ENCODE assay signal across 8 cellular contexts in genomic region chr16:89037261-89038152, GRCh38. TPM values are rescaled to one million over a fixed set of nuclear protein-coding genes. Genes with fewer than 3 reads are reported as not detected.
A peak's percentile ranks its signal among the peaks of the same experiment; 100 is the strongest.
DNase-seq lines count a peak whose midpoint lies in the region; ATAC-seq and TF ChIP-seq lines count a peak whose summit lies in the region.

No MANE protein-coding gene starts in this region.

- intact Hi-C loops in natural killer cell (cut with micrococcal nuclease), result no loop called here

- TF ChIP-seq CTCF in chondrocyte (IDR thresholded peaks at IDR 0.05) (no peak), natural killer cell (IDR thresholded peaks at IDR 0.05) (no peak)

- H3K27me3 Mint-ChIP-seq in chondrocyte (ENCODE audit: low read depth), result peaks cover 37% of the 10 kb centered on the region
- H3K27me3 Mint-ChIP-seq in natural killer cell (ENCODE audit: low read depth in 2 of 2), result peaks cover 3 to 13% of the 10 kb centered on the region in 2 donors

- H3K36me3 Mint-ChIP-seq in chondrocyte (ENCODE audit: low read depth) (no peaks in the 10 kb centered on the region), natural killer cell (no peaks in the 10 kb centered on the region)

- peak; percentile 8 for DNase-seq in GDM1 (lab: John Stamatoyannopoulos, UW)
- peak; percentile 66 for DNase-seq in OCI-M1 (lab: John Stamatoyannopoulos, UW)
- DNase-seq in chondrocyte (ENCODE audit: low spot score), result peak; percentile 82
- no peak for DNase-seq in natural killer cell
- no peak for DNase-seq in NCI-H69 (lab: John Stamatoyannopoulos, UW)
- DNase-seq in OCI-M2 (lab: John Stamatoyannopoulos, UW; ENCODE audit: unreplicated experiment), result no peak

- H3K4me1 Mint-ChIP-seq in chondrocyte (ENCODE audit: low read depth) (no peaks in the 10 kb centered on the region), natural killer cell (peaks cover 2% of the 10 kb centered on the region in 2 donors)

- no peaks in the 10 kb centered on the region for H3K9me3 Mint-ChIP-seq in chondrocyte (ENCODE audit: low read depth)
- no peaks in the 10 kb centered on the region for H3K9me3 Mint-ChIP-seq in natural killer cell

- ATAC-seq in natural killer cell, result peak in 2 of 3 donors; percentile 49 to 58
- ATAC-seq in GM19467 (IDR thresholded peaks at IDR 0.05; ENCODE audit: unreplicated experiment), result no peak
- no peak for ATAC-seq in GM21529 (IDR thresholded peaks at IDR 0.05; ENCODE audit: unreplicated experiment)

- H3K27ac Mint-ChIP-seq in chondrocyte (ENCODE audit: unreplicated experiment) (no peak overlapping the region), natural killer cell (no peak overlapping the region)

- H3K4me3 Mint-ChIP-seq in chondrocyte (ENCODE audit: unreplicated experiment), result no peak overlapping the region
- no peak overlapping the region for H3K4me3 Mint-ChIP-seq in natural killer cell

RNA-seq across cellular contexts. Expression of gene ACSF3, which starts 56.1 kb away (rescaled TPM):
- total RNA-seq in chondrocyte (19.5 to 24.4 TPM (median 20.8 TPM) in 3 replicates), natural killer cell (10 to 100 TPM; 45.0 to 71.4 (median 51.6) TPM)

Comparison
In these comparisons a context has a peak if more than half of its experiments do, and no peak if none do; other contexts are left out.
1. DNase-seq: peak in GDM1 (single experiment), OCI-M1 (single experiment) and chondrocyte (single experiment); none in natural killer cell (single experiment), NCI-H69 (single experiment) and OCI-M2 (single experiment).
2. ATAC-seq: peak in natural killer cell (2 of 3); none in GM19467 (single experiment) and GM21529 (single experiment).